In the genomic region with DNA sequence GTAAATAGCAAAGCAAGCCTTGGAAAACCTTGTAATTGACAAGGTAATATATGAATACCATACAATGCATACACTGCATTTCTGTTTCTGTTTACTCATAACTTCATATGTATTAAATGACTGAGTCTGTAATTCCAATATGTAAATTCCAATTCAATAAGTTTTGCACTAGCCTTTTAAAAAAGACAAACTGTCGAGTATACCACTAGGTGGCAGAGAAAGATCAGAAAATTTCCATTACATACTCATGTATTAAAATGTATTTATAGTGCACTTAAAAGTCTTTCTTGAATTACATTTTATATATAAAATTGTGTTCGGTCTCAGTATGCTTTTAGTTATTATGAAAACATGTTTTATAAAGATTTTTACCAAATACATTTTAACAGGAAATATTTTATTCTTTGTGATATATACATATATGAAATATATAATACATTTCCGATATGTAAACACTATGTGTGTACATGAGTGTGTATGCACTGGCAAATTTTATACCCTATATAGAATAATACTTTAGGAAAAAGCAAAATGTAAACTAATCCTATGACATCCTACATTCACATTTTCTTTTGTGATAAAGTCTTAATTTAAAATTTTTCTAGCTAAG, we compare ENCODE assay signal across 8 cellular contexts.
DNase-seq lines count a peak whose midpoint lies in the region; ATAC-seq, FAIRE-seq and TF ChIP-seq lines count a peak whose summit lies in the region.

No MANE protein-coding gene starts in this region.

- no peaks in the 10 kb centered on the region for H3K79me2 ChIP-seq in Loucy (ENCODE audit: insufficient read depth, low read length)

- H3K27ac ChIP-seq in kidney (ENCODE audit: low read depth in 2 of 2, low read length in 2 of 2), result no peak overlapping the region

- H3K4me1 ChIP-seq in Loucy (ENCODE audit: insufficient read depth, low read length, poor library complexity, severe bottlenecking), result no peaks in the 10 kb centered on the region
- no peaks in the 10 kb centered on the region for H3K4me1 ChIP-seq in kidney (ENCODE audit: control insufficient read depth in 1 of 2, insufficient read depth in 1 of 2, low read depth in 1 of 2, low read length in 2 of 2)

- ATAC-seq in natural killer cell, result no peak
- ATAC-seq in HG02840 (IDR thresholded peaks at IDR 0.05; ENCODE audit: low FRiP score, unreplicated experiment), result no peak

- no peaks in the 10 kb centered on the region for H3K27me3 Mint-ChIP-seq in natural killer cell (ENCODE audit: low read depth in 2 of 2)

- H3K27me3 ChIP-seq in Loucy (ENCODE audit: insufficient read depth, low read length, poor library complexity, severe bottlenecking), result no peaks in the 10 kb centered on the region

- intact Hi-C loops in kidney (cut with DNase I) (no loop called here), natural killer cell (cut with micrococcal nuclease) (no loop called here)

- H3K4me3 ChIP-seq in Loucy (ENCODE audit: low read length, poor library complexity, severe bottlenecking), result no peak overlapping the region
- H3K4me3 ChIP-seq in kidney (ENCODE audit: low read length in 2 of 2), result no peak overlapping the region

- H3F3A ChIP-seq in Loucy (ENCODE audit: low read depth), result no peaks in the 10 kb centered on the region

- FAIRE-seq in kidney (lab: Jason Lieb, UNC), result peak; percentile 94

- no peak overlapping the region for H3K27ac Mint-ChIP-seq in natural killer cell

- peaks cover 0 to under 1% of the 10 kb centered on the region in 2 donors for H3K9me3 Mint-ChIP-seq in natural killer cell

- peak; percentile 33 for DNase-seq in GM03348 (ENCODE audit: low spot score)
- peak; percentile 33 for DNase-seq in SW480 (ENCODE audit: low spot score)
- DNase-seq in kidney, result no peak
- no peak for DNase-seq in DMS79 (lab: John Stamatoyannopoulos, UW)
- DNase-seq in AG08396 (ENCODE audit: low spot score), result no peak
- no peak for DNase-seq in natural killer cell

- no peaks in the 10 kb centered on the region for H3K4me1 Mint-ChIP-seq in natural killer cell

- H3K9ac ChIP-seq in Loucy (ENCODE audit: low read depth, low read length, poor library complexity, severe bottlenecking) (no peak overlapping the region), kidney (ENCODE audit: low read length in 2 of 2) (no peak overlapping the region)

- peak; percentile 69 for TF ChIP-seq CTCF in Loucy (conservative IDR thresholded peaks at IDR 0.05; ENCODE audit: low read length)
- TF ChIP-seq CTCF in kidney (IDR thresholded peaks at IDR 0.05; ENCODE audit: borderline replicate concordance, extremely low read depth, insufficient read depth), result peak; percentile 38
- TF ChIP-seq CTCF in natural killer cell (IDR thresholded peaks at IDR 0.05), result no peak

- H3K9me3 ChIP-seq in Loucy (ENCODE audit: insufficient read depth, low read depth, low read length) (no peaks in the 10 kb centered on the region), kidney (ENCODE audit: control insufficient read depth in 1 of 2, low read length in 2 of 2) (no peaks in the 10 kb centered on the region)

- H3K36me3 ChIP-seq in Loucy (ENCODE audit: insufficient read depth, low read length), result no peaks in the 10 kb centered on the region
- no peaks in the 10 kb centered on the region for H3K36me3 ChIP-seq in kidney (ENCODE audit: control insufficient read depth in 1 of 2, insufficient read depth in 2 of 2, low read length in 2 of 2)

- no peaks in the 10 kb centered on the region for H4K20me1 ChIP-seq in Loucy (ENCODE audit: insufficient read depth, low read length, poor library complexity, severe bottlenecking)

- H3K9me2 ChIP-seq in Loucy (replicated peaks; ENCODE audit: low read depth, low read length), result no peaks in the 10 kb centered on the region

- no peak overlapping the region for H3K4me3 Mint-ChIP-seq in natural killer cell

- H2AFZ ChIP-seq in Loucy (ENCODE audit: low read length), result no peak overlapping the region

- H3K4me2 ChIP-seq in Loucy (ENCODE audit: low read depth, low read length, poor library complexity, severe bottlenecking), result no peak overlapping the region

- H3K36me3 Mint-ChIP-seq in natural killer cell, result no peaks in the 10 kb centered on the region

Comparison
In these comparisons a context has a peak if more than half of its experiments do, and no peak if none do; other contexts are left out.
1. DNase-seq: peak in GM03348 (single experiment) and SW480 (single experiment); none in kidney (single experiment), DMS79 (single experiment), AG08396 (single experiment) and natural killer cell (single experiment).